Comparison of ENCODE assay signal across 8 cellular contexts in the genomic region with DNA sequence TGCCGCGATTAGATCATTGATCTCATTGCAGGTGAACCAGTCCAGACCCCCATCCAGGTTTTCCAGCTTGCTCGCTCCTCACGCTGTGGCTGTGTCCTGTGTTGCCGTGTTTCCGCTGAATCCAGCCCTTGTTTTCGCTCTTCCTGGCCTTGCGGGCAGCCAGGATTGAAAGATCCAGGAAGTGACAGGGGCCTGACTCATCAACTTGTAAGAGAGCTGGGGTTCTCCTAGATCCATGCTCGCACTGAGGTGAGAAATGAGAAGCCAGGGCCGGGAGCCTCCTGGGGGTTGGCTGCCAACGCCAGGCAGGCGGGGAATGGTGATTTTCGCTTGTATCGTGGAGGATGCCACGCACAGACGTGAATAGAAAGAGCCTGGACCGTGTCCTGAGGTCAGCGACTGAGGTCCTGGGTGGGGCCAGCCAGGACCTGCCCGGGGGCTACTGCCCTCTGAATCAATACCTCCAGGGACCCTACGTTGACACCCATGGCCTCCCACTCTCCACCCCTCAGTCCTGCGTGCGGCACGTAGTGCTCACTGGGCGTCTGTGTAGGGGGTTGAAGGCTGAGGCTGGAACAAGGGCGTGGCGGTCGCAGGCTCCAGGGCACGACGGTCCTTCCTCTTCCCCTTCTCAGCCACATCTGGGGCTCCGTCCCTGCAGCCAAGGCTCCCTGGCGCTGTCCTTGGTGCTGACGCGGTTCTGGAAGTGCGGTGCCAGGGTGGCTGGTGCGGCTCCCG. TPM values are rescaled to one million over a fixed set of nuclear protein-coding genes. Genes with fewer than 3 reads are reported as not detected.
A peak's percentile ranks its signal among the peaks of the same experiment; 100 is the strongest.
DNase-seq lines count a peak whose midpoint lies in the region; ATAC-seq and TF ChIP-seq lines count a peak whose summit lies in the region.

No MANE protein-coding gene starts in this region.

- H3K27me3 ChIP-seq in A673 (replicated peaks; ENCODE audit: insufficient read depth, low read depth, low read length, poor library complexity) (no peaks in the 10 kb centered on the region), liver (ENCODE audit: control insufficient read depth in 4 of 4, insufficient read depth in 4 of 4, low read length in 3 of 4) (no peaks in the 10 kb centered on the region)

- H3K27ac ChIP-seq in A673 (ENCODE audit: low read depth, low read length, poor library complexity, severe bottlenecking) (peak overlapping the region; percentile 98), liver (ENCODE audit: low read depth in 1 of 2, low read length in 2 of 2) (peak overlapping the region; percentile 61 to 77)

- ATAC-seq in GM19035 (IDR thresholded peaks at IDR 0.05; ENCODE audit: unreplicated experiment), result no peak

- TF ChIP-seq RAD21 in liver (IDR thresholded peaks at IDR 0.05), result peak; percentile 53 to 60

- peaks cover 15% of the 10 kb centered on the region for H3K27me3 Mint-ChIP-seq in activated CD4-positive, alpha-beta T cell treated with anti-CD3 and anti-CD28 coated beads, Interleukin-2, amount 10 ng/mL, durations not matched to agents 24 days and 14 days

- POLR2A ChIA-PET in A673 (lab: Charles Lee; ENCODE audit: low non-redundant PET), result interaction anchor here (0.8 kb wide), 1 partner anchor 62 kb away, joined by 3 read pairs; no protein-coding TSS in a partner anchor

- no peaks in the 10 kb centered on the region for H3K36me3 ChIP-seq in A673 (ENCODE audit: insufficient read depth, low read length, poor library complexity, severe bottlenecking)
- H3K36me3 ChIP-seq in liver (ENCODE audit: control insufficient read depth in 4 of 4, insufficient read depth in 3 of 4, low read depth in 1 of 4, low read length in 3 of 4), result no peaks in the 10 kb centered on the region

- intact Hi-C loops in A673 (cut with micrococcal nuclease; ENCODE audit: unreplicated experiment), result loop anchor here (1.0 to 5.0 kb wide), 2 partner anchors 39 to 43 kb away; partner anchors contain the start of gene PPP6R1
- intact Hi-C loops in activated CD4-positive, alpha-beta T cell treated with anti-CD3 and anti-CD28 coated beads, Interleukin-2, amount 10 ng/mL, durations not matched to agents 24 days and 14 days (cut with micrococcal nuclease), result loop anchor here (1.0 kb wide), 1 partner anchor 43 kb away; the partner anchor contains the start of gene PPP6R1

- BruUV-seq in A673 (replicated peaks; lab: Mats Ljungman, UMichigan), result TSS peak; percentile 55

- no peak for TF ChIP-seq CTCF in A673 (conservative IDR thresholded peaks at IDR 0.05; ENCODE audit: low read depth, low read length)
- TF ChIP-seq CTCF in liver (IDR thresholded peaks at IDR 0.05; ENCODE audit: low read depth, low read length, missing input control), result no peak

- peaks cover 3% of the 10 kb centered on the region for H3K4me1 ChIP-seq in A673 (ENCODE audit: insufficient read depth, low read length, poor library complexity, severe bottlenecking)
- peaks cover 2 to 10% (median 9%) of the 10 kb centered on the region in 4 donors for H3K4me1 ChIP-seq in liver (ENCODE audit: control insufficient read depth in 4 of 4, insufficient read depth in 4 of 4, low read length in 3 of 4)

- peak overlapping the region; percentile 74 for H3K27ac Mint-ChIP-seq in activated CD4-positive, alpha-beta T cell treated with anti-CD3 and anti-CD28 coated beads, Interleukin-2, amount 10 ng/mL, durations not matched to agents 24 days and 14 days

- no peaks in the 10 kb centered on the region for H3K9me3 ChIP-seq in A673 (ENCODE audit: low read depth, low read length, poor library complexity, severe bottlenecking)
- H3K9me3 ChIP-seq in liver (ENCODE audit: control insufficient read depth in 4 of 4, low read length in 3 of 4), result no peaks in the 10 kb centered on the region

- H3K36me3 Mint-ChIP-seq in activated CD4-positive, alpha-beta T cell treated with anti-CD3 and anti-CD28 coated beads, Interleukin-2, amount 10 ng/mL, durations not matched to agents 24 days and 14 days (ENCODE audit: low read depth), result peaks cover 14% of the 10 kb centered on the region

- peaks cover 16% of the 10 kb centered on the region for H3K4me1 Mint-ChIP-seq in activated CD4-positive, alpha-beta T cell treated with anti-CD3 and anti-CD28 coated beads, Interleukin-2, amount 10 ng/mL, durations not matched to agents 24 days and 14 days

- DNase-seq in A673 (ENCODE audit: low spot score), result peak; percentile 98
- peak; percentile 100 for DNase-seq in H4 (ENCODE audit: low spot score)
- peak; percentile 64 for DNase-seq in NCI-H345 treated with DMSO at 0.1 percent for 48 hours (lab: John Stamatoyannopoulos, UW; ENCODE audit: unreplicated experiment)
- DNase-seq in activated CD4-positive, alpha-beta T cell treated with anti-CD3 and anti-CD28 coated beads, Interleukin-2, amount 10 ng/mL, durations not matched to agents 24 days and 14 days, result peak; percentile 89
- peak; percentile 24 for DNase-seq in effector CD4-positive, alpha-beta T cell
- DNase-seq in stimulated activated CD4-positive, alpha-beta T cell treated with anti-CD3 and anti-CD28 coated beads, Interleukin-2, amount 100 ng/mL, for 48 hours, result peak; percentile 50 to 52

- CTCF ChIA-PET in A673 (lab: Charles Lee), result interaction anchor here (0.7 to 1.0 kb wide), 2 partner anchors 76 to 85 kb away, joined by 3 to 4 read pairs; no protein-coding TSS in a partner anchor

- H3K9ac ChIP-seq in liver (ENCODE audit: low read depth in 1 of 2, low read length in 2 of 2), result peak overlapping the region in 1 of 2 donors; percentile 61

- H3K4me3 Mint-ChIP-seq in activated CD4-positive, alpha-beta T cell treated with anti-CD3 and anti-CD28 coated beads, Interleukin-2, amount 10 ng/mL, durations not matched to agents 24 days and 14 days, result peak overlapping the region; percentile 68

- H3K4me3 ChIP-seq in A673 (ENCODE audit: low read depth, low read length, poor library complexity, severe bottlenecking), result peak overlapping the region; percentile 66
- peak overlapping the region; percentile 44 to 68 (median 57) for H3K4me3 ChIP-seq in liver (ENCODE audit: low read depth in 1 of 3, low read length in 3 of 3)

- peaks cover 17% of the 10 kb centered on the region for H3K9me3 Mint-ChIP-seq in activated CD4-positive, alpha-beta T cell treated with anti-CD3 and anti-CD28 coated beads, Interleukin-2, amount 10 ng/mL, durations not matched to agents 24 days and 14 days

- 3% methylated on average over 36 of the region's 36 CpGs for WGBS in liver

TF ChIP-seq in liver, 16 proteins besides CTCF, POLR2A, EP300 and RAD21 (continues in another document):
- TF ChIP-seq, protein P1, sequence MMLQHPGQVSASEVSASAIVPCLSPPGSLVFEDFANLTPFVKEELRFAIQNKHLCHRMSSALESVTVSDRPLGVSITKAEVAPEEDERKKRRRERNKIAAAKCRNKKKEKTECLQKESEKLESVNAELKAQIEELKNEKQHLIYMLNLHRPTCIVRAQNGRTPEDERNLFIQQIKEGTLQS (IDR thresholded peaks at IDR 0.05), result peak; percentile 89
- no peak for TF ChIP-seq TAF1 (conservative IDR thresholded peaks at IDR 0.05)
- peak; percentile 84 for TF ChIP-seq ZBTB33 (IDR thresholded peaks at IDR 0.05)
- no peak for TF ChIP-seq NR2F2 (IDR thresholded peaks at IDR 0.05)
- TF ChIP-seq HNF4G (IDR thresholded peaks at IDR 0.05), result no peak
- peak; percentile 45 for TF ChIP-seq FOXA2 (IDR thresholded peaks at IDR 0.05)
- peak; percentile 59 to 89 for TF ChIP-seq GABPA (IDR thresholded peaks at IDR 0.05 in 1 of 2, conservative IDR thresholded peaks at IDR 0.05 in 1 of 2)

RNA-seq across cellular contexts. Expression of gene PTPRH, which starts 7.3 kb away (rescaled TPM):
- total RNA-seq in A673 (2021) (0.17 and 0.55 TPM in 2 replicates), liver (10 to 100 TPM in 1 of 2 donors, 1 to 10 TPM in 1; 3.1 to 18.5 TPM)
- 3.8 and 5.5 TPM in 2 replicates for total RNA-seq in H4 (2014; rRNA removed; shearing (Covaris generic))
- not detected in 2 replicates for total RNA-seq in activated CD4-positive, alpha-beta T cell treated with anti-CD3 and anti-CD28 coated beads, Interleukin-2, amount 10 ng/mL, durations not matched to agents 24 days and 14 days
- 10 to 100 TPM in 1 of 2 donors, 1 to 10 TPM in 1; 4.3 to 20.4 TPM for polyA plus RNA-seq in liver

RNA-seq across cellular contexts. Expression of gene TMEM86B, which starts 11.9 kb away (rescaled TPM):
- 4.8 and 6.1 TPM in 2 replicates for total RNA-seq in A673 (2021)
- 0.81 TPM in 1 of 2 replicates, not detected in the other for total RNA-seq in H4 (2014; rRNA removed; shearing (Covaris generic))
- total RNA-seq in activated CD4-positive, alpha-beta T cell treated with anti-CD3 and anti-CD28 coated beads, Interleukin-2, amount 10 ng/mL, durations not matched to agents 24 days and 14 days, result 6.8 and 7.7 TPM in 2 replicates
- 10 to 100 TPM in 1 of 2 donors, 1 to 10 TPM in 1; 4.8 to 13.7 TPM for total RNA-seq in liver
- 10 to 100 TPM; 19.4 to 20.1 TPM for polyA plus RNA-seq in liver

RNA-seq across cellular contexts. Expression of gene SYT5, which starts 36.5 kb away (rescaled TPM):
- total RNA-seq in A673 (2021), result 0.28 TPM in 1 of 2 replicates, not detected in the other
- 0.62 TPM in 1 of 2 replicates, not detected in the other for total RNA-seq in H4 (2014; rRNA removed; shearing (Covaris generic))
- not detected in 2 replicates for total RNA-seq in activated CD4-positive, alpha-beta T cell treated with anti-CD3 and anti-CD28 coated beads, Interleukin-2, amount 10 ng/mL, durations not matched to agents 24 days and 14 days
- under 1 TPM in 1 of 2 donors, not detected in 1; under 0.01 TPM for total RNA-seq in liver
- polyA plus RNA-seq in liver, result not detected

RNA-seq across cellular contexts. Expression of gene PPP6R1, which starts 42.2 kb away (rescaled TPM):
- total RNA-seq in A673 (2021) (103 and 108 TPM in 2 replicates), liver (10 to 100 TPM; 24.6 to 40.1 TPM)
- 29.7 and 31.8 TPM in 2 replicates for total RNA-seq in H4 (2014; rRNA removed; shearing (Covaris generic))
- total RNA-seq in activated CD4-positive, alpha-beta T cell treated with anti-CD3 and anti-CD28 coated beads, Interleukin-2, amount 10 ng/mL, durations not matched to agents 24 days and 14 days, result 196 and 216 TPM in 2 replicates
- 10 to 100 TPM in 1 of 2 donors, 1 to 10 TPM in 1; 5.5 to 20.4 TPM for polyA plus RNA-seq in liver

RNA-seq across cellular contexts. Expression of gene DNAAF3, which starts 50.2 kb away (rescaled TPM):
- total RNA-seq in A673 (2021) (4.2 and 9.1 TPM in 2 replicates), liver (under 1 TPM; 0.23 to 0.50 TPM)
- 7.0 and 10.1 TPM in 2 replicates for total RNA-seq in H4 (2014; rRNA removed; shearing (Covaris generic))
- total RNA-seq in activated CD4-positive, alpha-beta T cell treated with anti-CD3 and anti-CD28 coated beads, Interleukin-2, amount 10 ng/mL, durations not matched to agents 24 days and 14 days, result not detected in 2 replicates
- polyA plus RNA-seq in liver, result under 1 TPM; 0.18 to 0.64 TPM

Comparison
In these comparisons a context has a peak if more than half of its experiments do, and no peak if none do; other contexts are left out.
1. DNase-seq: peak in every context shown above with its lines; median percentile 100 in H4; 98 in A673; 89 in activated CD4-positive, alpha-beta T cell treated with anti-CD3 and anti-CD28 coated beads, Interleukin-2, amount 10 ng/mL, durations not matched to agents 24 days and 14 days; 64 in NCI-H345 treated with DMSO at 0.1 percent for 48 hours; 51 in stimulated activated CD4-positive, alpha-beta T cell treated with anti-CD3 and anti-CD28 coated beads, Interleukin-2, amount 100 ng/mL, for 48 hours; 24 in effector CD4-positive, alpha-beta T cell.